8 cellular contexts compared by ENCODE assay signal in the genomic region with DNA sequence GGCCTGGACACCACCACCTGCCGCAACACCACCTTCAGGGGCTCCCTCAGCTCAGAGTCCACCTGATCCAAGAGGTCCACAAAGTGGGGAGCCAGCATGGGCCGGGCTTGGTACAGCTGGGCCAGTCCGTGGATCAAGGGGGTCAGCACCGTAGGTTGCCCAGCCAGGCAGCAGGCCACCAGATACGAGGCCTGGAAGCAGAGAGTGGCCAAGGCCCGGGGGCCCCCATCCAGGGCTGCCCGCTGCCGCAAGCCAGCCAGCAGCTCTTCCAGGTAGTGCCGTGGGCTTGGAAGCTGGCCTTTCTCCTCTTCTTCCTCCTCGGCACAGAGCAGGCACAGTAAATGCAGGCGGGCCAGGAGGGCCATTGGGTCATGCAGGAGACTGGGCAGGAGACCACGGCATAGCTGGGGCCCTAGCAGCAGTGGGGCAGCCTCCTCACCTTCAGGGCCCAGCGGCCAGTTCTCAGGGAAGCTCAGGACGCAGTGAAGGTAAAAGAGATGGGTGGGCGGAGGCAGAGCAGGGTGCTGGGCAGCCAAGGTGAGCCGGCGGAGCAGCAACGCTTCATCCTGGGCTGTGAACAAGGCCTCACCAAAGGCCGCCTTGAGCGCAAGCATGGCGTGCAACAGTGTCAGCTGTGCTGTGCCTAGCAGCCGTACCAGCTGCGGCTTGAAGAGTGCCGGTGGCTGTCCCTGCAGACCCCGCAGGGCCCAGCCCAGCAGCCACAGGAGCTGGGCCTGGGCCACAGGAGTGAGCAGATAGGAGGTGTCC. TPM values are rescaled to one million over a fixed set of nuclear protein-coding genes. Genes with fewer than 3 reads are reported as not detected.
DNase-seq lines count a peak whose midpoint lies in the region; ATAC-seq, FAIRE-seq and TF ChIP-seq lines count a peak whose summit lies in the region.

No MANE protein-coding gene starts in this region.

- TF ChIP-seq RAD21 in HepG2 (CRISPR knock-in tag; IDR thresholded peaks at IDR 0.05), result no peak

- H3K4me2 ChIP-seq in HepG2 (ENCODE audit: low read depth, low read length), result peak overlapping the region; percentile 95

- H3K4me3 Mint-ChIP-seq in activated naive CD8-positive, alpha-beta T cell treated with anti-CD3 and anti-CD28 coated beads, Interleukin-2, amount 10 ng/mL, durations not matched to agents 7 days and 5 days, result peak overlapping the region; percentile 89

- POLR2A ChIA-PET in activated naive CD8-positive, alpha-beta T cell treated with anti-CD3 and anti-CD28 coated beads, Interleukin-2, amount 10 ng/mL, durations not matched to agents 7 days and 5 days (lab: Charles Lee), result interaction anchor here (0.5 to 2.6 kb wide), 16 partner anchors 8 to 224 kb away, joined by 3 to 19 read pairs (median 5); a partner anchor contains a TSS
- POLR2A ChIA-PET in HepG2 (lab: Yijun Ruan, JAX), result interaction anchor here (0.6 to 3.4 kb wide), 6 partner anchors 8 to 80 kb away, joined by 3 to 13 read pairs (median 8); a partner anchor contains a TSS

- intact Hi-C loops in HepG2 (cut with micrococcal nuclease; ENCODE audit: unreplicated experiment), result no loop called here
- intact Hi-C loops in tibial artery (cut with DNase I; ENCODE audit: low total_unique reads), result loop anchor here (5.0 kb wide), 1 partner anchor 62 kb away; no protein-coding TSS in a partner anchor

- H3K9ac ChIP-seq in HepG2 (ENCODE audit: insufficient read depth, low read depth, low read length), result no peak overlapping the region

- no peak for FAIRE-seq in HepG2 (lab: Jason Lieb, UNC)
- no peak for FAIRE-seq in small intestine (lab: Jason Lieb, UNC)

- no peaks in the 10 kb centered on the region for H3K36me3 ChIP-seq in HepG2 (replicated peaks in 1 of 2; ENCODE audit: control insufficient read depth in 1 of 2, insufficient read depth in 2 of 2, low read length in 2 of 2)
- peaks cover 9 to 42% (median 20%) of the 10 kb centered on the region in 3 donors for H3K36me3 ChIP-seq in tibial artery
- peaks cover 0 to 4% of the 10 kb centered on the region in 2 donors for H3K36me3 ChIP-seq in small intestine (ENCODE audit: control insufficient read depth in 2 of 2, insufficient read depth in 2 of 2, low read length in 2 of 2)

- in situ Hi-C loops in HepG2 (cut with HindIII; ENCODE audit: extremely low pct_ligation_motif_present, low pct_unique_long_range_greater_than_20kb), result no loop called here

- no peak for TF ChIP-seq EP300 in HepG2 (IDR thresholded peaks at IDR 0.05; ENCODE audit: low read depth in 2 of 2, low read length in 2 of 2)
- TF ChIP-seq EP300 in HepG2 (CRISPR knock-in tag; IDR thresholded peaks at IDR 0.05; ENCODE audit: borderline replicate concordance), result no peak

- ATAC-seq in activated naive CD8-positive, alpha-beta T cell treated with anti-CD3 and anti-CD28 coated beads, Interleukin-2, amount 10 ng/mL, durations not matched to agents 7 days and 5 days (ENCODE audit: low read depth), result no peak
- no peak for ATAC-seq in HepG2
- ATAC-seq in HG03442 (IDR thresholded peaks at IDR 0.05; ENCODE audit: unreplicated experiment), result no peak

- BruUV-seq in HepG2 (replicated peaks; lab: Mats Ljungman, UMichigan), result no TSS peak

- WGBS in HepG2 (ENCODE audit: low lambda C conversion rate), result 97% methylated on average over 14 of the region's 25 CpGs
- WGBS in small intestine, 3 donors, result 89 to 95% (median 95%) methylated on average over 17 to 25 of the region's 25 CpGs

- peaks cover 3% of the 10 kb centered on the region for H3K36me3 Mint-ChIP-seq in activated naive CD8-positive, alpha-beta T cell treated with anti-CD3 and anti-CD28 coated beads, Interleukin-2, amount 10 ng/mL, durations not matched to agents 7 days and 5 days

- H3K27me3 ChIP-seq in HepG2 (ENCODE audit: control insufficient read depth in 1 of 2, insufficient read depth in 2 of 2, low read length in 2 of 2) (peaks cover 1 to 21% of the 10 kb centered on the region in 2 experiments; a peak in 4 of 5 replicates), tibial artery (no peaks in the 10 kb centered on the region), small intestine (ENCODE audit: control insufficient read depth in 2 of 2, insufficient read depth in 2 of 2, low read length in 2 of 2) (no peaks in the 10 kb centered on the region)

- H3K9me3 Mint-ChIP-seq in activated naive CD8-positive, alpha-beta T cell treated with anti-CD3 and anti-CD28 coated beads, Interleukin-2, amount 10 ng/mL, durations not matched to agents 7 days and 5 days, result no peaks in the 10 kb centered on the region

- H3K79me2 ChIP-seq in HepG2 (ENCODE audit: insufficient read depth, low read length), result no peaks in the 10 kb centered on the region

- TF ChIP-seq CTCF in HepG2 (CRISPR knock-in tag; IDR thresholded peaks at IDR 0.05) (no peak), tibial artery (IDR thresholded peaks at IDR 0.05) (no peak)

- H3K4me3 ChIP-seq in HepG2 (replicated peaks in 1 of 3; ENCODE audit: insufficient read depth in 1 of 3, low read depth in 2 of 3, low read length in 3 of 3) (peak overlapping the region in 2 of 3 experiments; percentile 62 to 92; a peak in 3 of 6 replicates), tibial artery (peak overlapping the region; percentile 72 to 90), small intestine (ENCODE audit: low read depth in 1 of 2, low read length in 2 of 2) (peak overlapping the region in 1 of 2 donors; percentile 78)

- H3K27ac ChIP-seq in HepG2 (ENCODE audit: extremely low read length, insufficient read depth, low read length), result no peak overlapping the region
- peak overlapping the region in 1 of 2 donors; percentile 73 for H3K27ac ChIP-seq in tibial artery
- H3K27ac ChIP-seq in small intestine (ENCODE audit: low read depth in 1 of 2, low read length in 1 of 2), result no peak overlapping the region

- H2AFZ ChIP-seq in HepG2 (ENCODE audit: low read length), result no peak overlapping the region

- H3K27ac Mint-ChIP-seq in activated naive CD8-positive, alpha-beta T cell treated with anti-CD3 and anti-CD28 coated beads, Interleukin-2, amount 10 ng/mL, durations not matched to agents 7 days and 5 days, result no peak overlapping the region

- CTCF ChIA-PET in HepG2 (lab: Yijun Ruan, JAX; ENCODE audit: low intra/inter-chr PET ratio, low total read pairs), result interaction anchor here (0.7 to 4.7 kb wide), 7 partner anchors 9 to 209 kb away, joined by 3 to 56 read pairs (median 5); a partner anchor contains a TSS

- peaks cover 37% of the 10 kb centered on the region for H3K4me1 ChIP-seq in HepG2 (ENCODE audit: insufficient read depth, low read length)
- H3K4me1 ChIP-seq in tibial artery, result peaks cover 0 to 32% (median 19%) of the 10 kb centered on the region in 4 donors
- peaks cover 3 to 4% of the 10 kb centered on the region in 2 donors for H3K4me1 ChIP-seq in small intestine (ENCODE audit: control insufficient read depth in 2 of 2, insufficient read depth in 1 of 2, low read depth in 1 of 2, low read length in 1 of 2)

- no peaks in the 10 kb centered on the region for H4K20me1 ChIP-seq in HepG2 (ENCODE audit: insufficient read depth, low read length)

- DNase-seq in activated CD8-positive, alpha-beta memory T cell treated with anti-CD3 and anti-CD28 coated beads for 24 hours, result peak; percentile 52
- DNase-seq in activated CD8-positive, alpha-beta memory T cell treated with anti-CD3 and anti-CD28 coated beads, Interleukin-2, amount 50 U/mL, for 4 hours, result no peak
- DNase-seq in activated naive CD8-positive, alpha-beta T cell treated with anti-CD3 and anti-CD28 coated beads, Interleukin-2, amount 10 ng/mL, durations not matched to agents 7 days and 5 days, result no peak
- DNase-seq in HepG2 (ENCODE audit: low spot score) (no peak), tibial artery (peak in 1 of 2 donors; percentile 63), NCI-H2227 treated with DMSO at 0.1 percent for 48 hours (lab: John Stamatoyannopoulos, UW) (no peak), small intestine (no peak)

- TF ChIP-seq POLR2A in HepG2 (IDR thresholded peaks at IDR 0.05; ENCODE audit: insufficient read depth in 1 of 2, low read depth in 2 of 2, low read length in 2 of 2), result no peak

- no peaks in the 10 kb centered on the region for H3K27me3 Mint-ChIP-seq in activated naive CD8-positive, alpha-beta T cell treated with anti-CD3 and anti-CD28 coated beads, Interleukin-2, amount 10 ng/mL, durations not matched to agents 7 days and 5 days

- peaks cover 12% of the 10 kb centered on the region for H3K4me1 Mint-ChIP-seq in activated naive CD8-positive, alpha-beta T cell treated with anti-CD3 and anti-CD28 coated beads, Interleukin-2, amount 10 ng/mL, durations not matched to agents 7 days and 5 days

- H3K9me3 ChIP-seq in HepG2 (ENCODE audit: low read length) (no peaks in the 10 kb centered on the region), tibial artery (no peaks in the 10 kb centered on the region), small intestine (ENCODE audit: control insufficient read depth, low read depth) (no peaks in the 10 kb centered on the region)

RNA-seq across cellular contexts. Expression of a gene that starts 1.7 kb away (rescaled TPM):
- total RNA-seq in activated naive CD8-positive, alpha-beta T cell treated with anti-CD3 and anti-CD28 coated beads, Interleukin-2, amount 10 ng/mL, durations not matched to agents 7 days and 5 days, result 10 to 100 TPM; 27.9 to 29.0 TPM
- 3.8 and 4.4 TPM in 2 replicates for total RNA-seq in HepG2 (2016; rRNA removed; fragmentation: Illumina TruSeq; extraction: Trizol)
- 0.44 and 0.61 TPM in 2 replicates for total RNA-seq in HepG2 (2016; cell fraction: cytosol; rRNA removed; fragmentation: Illumina TruSeq; extraction: Trizol; ENCODE audit: low read depth)
- total RNA-seq in HepG2 (2016; cell fraction: insoluble cytoplasmic fraction; rRNA removed; fragmentation: Illumina TruSeq; extraction: Trizol), result 2.9 and 4.5 TPM in 2 replicates
- 2.0 and 2.1 TPM in 2 replicates for total RNA-seq in HepG2 (2016; cell fraction: membrane; rRNA removed; fragmentation: Illumina TruSeq; extraction: Trizol)
- 2.9 and 3.7 TPM in 2 replicates for total RNA-seq in HepG2 (2016; cell fraction: nucleus; rRNA removed; fragmentation: Illumina TruSeq; extraction: Trizol)
- polyA plus RNA-seq in HepG2 (2011; rRNA removed), result 1.7 and 2.8 TPM in 2 replicates
- 1.6 and 2.5 TPM in 2 replicates for polyA plus RNA-seq in HepG2 (2011; cell fraction: cytosol; rRNA removed)
- polyA plus RNA-seq in HepG2 (2011; cell fraction: nucleus; rRNA removed), result 6.0 and 6.2 TPM in 2 replicates
- 1.2 and 2.4 TPM in 2 replicates for polyA plus RNA-seq in HepG2 (2012)
- polyA plus RNA-seq in HepG2 (2016; cell fraction: cytosol; fragmentation: Illumina TruSeq; extraction: Trizol; ENCODE audit: low read depth), result 0.25 and 0.27 TPM in 2 replicates
- 2.6 and 2.7 TPM in 2 replicates for polyA plus RNA-seq in HepG2 (2016; cell fraction: insoluble cytoplasmic fraction; fragmentation: Illumina TruSeq; extraction: Trizol; ENCODE audit: low read depth)
- polyA plus RNA-seq in HepG2 (2016; cell fraction: membrane; fragmentation: Illumina TruSeq; extraction: Trizol; ENCODE audit: low read depth), result 0.78 and 0.94 TPM in 2 replicates
- polyA plus RNA-seq in HepG2 (2016; cell fraction: nucleus; fragmentation: Illumina TruSeq; extraction: Trizol; ENCODE audit: insufficient read depth, low read depth), result 4.3 and 4.6 TPM in 2 replicates
- 9.8 and 22.8 TPM in 2 replicates for polyA minus RNA-seq in HepG2 (2011; rRNA and poly(A)+ RNA removed; ENCODE audit: low replicate concordance)
- 3.4 and 4.2 TPM in 2 replicates for polyA minus RNA-seq in HepG2 (2011; cell fraction: cytosol; rRNA and poly(A)+ RNA removed)
- 4.9 and 5.1 TPM in 2 replicates for polyA minus RNA-seq in HepG2 (2011; cell fraction: nucleus; rRNA and poly(A)+ RNA removed)
- 1 to 10 TPM; 6.9 to 9.5 (median 8.6) TPM for polyA plus RNA-seq in small intestine

RNA-seq across cellular contexts. Expression of a gene that starts 7.8 kb away (rescaled TPM):
- total RNA-seq in activated naive CD8-positive, alpha-beta T cell treated with anti-CD3 and anti-CD28 coated beads, Interleukin-2, amount 10 ng/mL, durations not matched to agents 7 days and 5 days, result under 1 TPM; 0.14 to 0.17 TPM
- total RNA-seq in HepG2 (2016; rRNA removed; fragmentation: Illumina TruSeq; extraction: Trizol), result not detected in 2 replicates
- total RNA-seq in HepG2 (2016; cell fraction: cytosol; rRNA removed; fragmentation: Illumina TruSeq; extraction: Trizol; ENCODE audit: low read depth), result not detected in 2 replicates
- not detected in 2 replicates for total RNA-seq in HepG2 (2016; cell fraction: insoluble cytoplasmic fraction; rRNA removed; fragmentation: Illumina TruSeq; extraction: Trizol)
- not detected in 2 replicates for total RNA-seq in HepG2 (2016; cell fraction: membrane; rRNA removed; fragmentation: Illumina TruSeq; extraction: Trizol)
- total RNA-seq in HepG2 (2016; cell fraction: nucleus; rRNA removed; fragmentation: Illumina TruSeq; extraction: Trizol), result not detected in 2 replicates
- polyA plus RNA-seq in HepG2 (2011; rRNA removed) (0.01 and 0.04 TPM in 2 replicates), small intestine (10 to 100 TPM; 11.9 to 23.9 (median 16.2) TPM)
- not detected in 2 replicates for polyA plus RNA-seq in HepG2 (2011; cell fraction: cytosol; rRNA removed)
- 0.03 TPM in 1 of 2 replicates, not detected in the other for polyA plus RNA-seq in HepG2 (2011; cell fraction: nucleus; rRNA removed)
- polyA plus RNA-seq in HepG2 (2012), result not detected in 2 replicates
- polyA plus RNA-seq in HepG2 (2016; cell fraction: cytosol; fragmentation: Illumina TruSeq; extraction: Trizol; ENCODE audit: low read depth), result not detected in 2 replicates
- not detected in 2 replicates for polyA plus RNA-seq in HepG2 (2016; cell fraction: insoluble cytoplasmic fraction; fragmentation: Illumina TruSeq; extraction: Trizol; ENCODE audit: low read depth)
- not detected in 2 replicates for polyA plus RNA-seq in HepG2 (2016; cell fraction: membrane; fragmentation: Illumina TruSeq; extraction: Trizol; ENCODE audit: low read depth)
- polyA plus RNA-seq in HepG2 (2016; cell fraction: nucleus; fragmentation: Illumina TruSeq; extraction: Trizol; ENCODE audit: insufficient read depth, low read depth), result not detected in 2 replicates
- polyA minus RNA-seq in HepG2 (2011; rRNA and poly(A)+ RNA removed; ENCODE audit: low replicate concordance), result not detected in 2 replicates
- not detected in 2 replicates for polyA minus RNA-seq in HepG2 (2011; cell fraction: cytosol; rRNA and poly(A)+ RNA removed)
- not detected in 2 replicates for polyA minus RNA-seq in HepG2 (2011; cell fraction: nucleus; rRNA and poly(A)+ RNA removed)

RNA-seq across cellular contexts. Expression of a gene that starts 54.7 kb away (rescaled TPM):
- total RNA-seq in activated naive CD8-positive, alpha-beta T cell treated with anti-CD3 and anti-CD28 coated beads, Interleukin-2, amount 10 ng/mL, durations not matched to agents 7 days and 5 days, result 1 to 10 TPM; 2.6 to 3.6 TPM
- 0.09 TPM in 1 of 2 replicates, not detected in the other for total RNA-seq in HepG2 (2016; rRNA removed; fragmentation: Illumina TruSeq; extraction: Trizol)
- total RNA-seq in HepG2 (2016; cell fraction: cytosol; rRNA removed; fragmentation: Illumina TruSeq; extraction: Trizol; ENCODE audit: low read depth), result not detected in 2 replicates
- total RNA-seq in HepG2 (2016; cell fraction: insoluble cytoplasmic fraction; rRNA removed; fragmentation: Illumina TruSeq; extraction: Trizol), result 0.17 TPM in 1 of 2 replicates, not detected in the other
- not detected in 2 replicates for total RNA-seq in HepG2 (2016; cell fraction: membrane; rRNA removed; fragmentation: Illumina TruSeq; extraction: Trizol)
- total RNA-seq in HepG2 (2016; cell fraction: nucleus; rRNA removed; fragmentation: Illumina TruSeq; extraction: Trizol), result 0.16 TPM in 1 of 2 replicates, not detected in the other
- polyA plus RNA-seq in HepG2 (2011; rRNA removed) (0.29 and 0.34 TPM in 2 replicates), small intestine (1 to 10 TPM in 2 of 3 donors, under 1 TPM in 1; 0.54 to 2.1 (median 1.6) TPM)
- 0.08 and 0.30 TPM in 2 replicates for polyA plus RNA-seq in HepG2 (2011; cell fraction: cytosol; rRNA removed)
- polyA plus RNA-seq in HepG2 (2011; cell fraction: nucleus; rRNA removed), result 4.2 and 5.7 TPM in 2 replicates
- 0.19 and 0.35 TPM in 2 replicates for polyA plus RNA-seq in HepG2 (2012)
- polyA plus RNA-seq in HepG2 (2016; cell fraction: cytosol; fragmentation: Illumina TruSeq; extraction: Trizol; ENCODE audit: low read depth), result 0.17 TPM in 1 of 2 replicates, not detected in the other
- polyA plus RNA-seq in HepG2 (2016; cell fraction: insoluble cytoplasmic fraction; fragmentation: Illumina TruSeq; extraction: Trizol; ENCODE audit: low read depth), result 0.19 TPM in 1 of 2 replicates, not detected in the other
- polyA plus RNA-seq in HepG2 (2016; cell fraction: membrane; fragmentation: Illumina TruSeq; extraction: Trizol; ENCODE audit: low read depth), result 0.08 and 0.22 TPM in 2 replicates
- polyA plus RNA-seq in HepG2 (2016; cell fraction: nucleus; fragmentation: Illumina TruSeq; extraction: Trizol; ENCODE audit: insufficient read depth, low read depth), result 0.52 and 0.55 TPM in 2 replicates
- polyA minus RNA-seq in HepG2 (2011; rRNA and poly(A)+ RNA removed; ENCODE audit: low replicate concordance), result 0.30 and 0.86 TPM in 2 replicates
- polyA minus RNA-seq in HepG2 (2011; cell fraction: cytosol; rRNA and poly(A)+ RNA removed), result not detected in 2 replicates
- polyA minus RNA-seq in HepG2 (2011; cell fraction: nucleus; rRNA and poly(A)+ RNA removed), result 0.75 and 1.4 TPM in 2 replicates

RNA-seq across cellular contexts. Expression of a gene that starts 58.5 kb away (rescaled TPM):
- 10 to 100 TPM; 74.8 to 84.2 TPM for total RNA-seq in activated naive CD8-positive, alpha-beta T cell treated with anti-CD3 and anti-CD28 coated beads, Interleukin-2, amount 10 ng/mL, durations not matched to agents 7 days and 5 days
- total RNA-seq in HepG2 (2016; rRNA removed; fragmentation: Illumina TruSeq; extraction: Trizol), result 50.9 and 65.1 TPM in 2 replicates
- total RNA-seq in HepG2 (2016; cell fraction: cytosol; rRNA removed; fragmentation: Illumina TruSeq; extraction: Trizol; ENCODE audit: low read depth), result 57.6 and 60.3 TPM in 2 replicates
- 55.2 and 76.7 TPM in 2 replicates for total RNA-seq in HepG2 (2016; cell fraction: insoluble cytoplasmic fraction; rRNA removed; fragmentation: Illumina TruSeq; extraction: Trizol)
- 36.0 and 40.9 TPM in 2 replicates for total RNA-seq in HepG2 (2016; cell fraction: membrane; rRNA removed; fragmentation: Illumina TruSeq; extraction: Trizol)
- total RNA-seq in HepG2 (2016; cell fraction: nucleus; rRNA removed; fragmentation: Illumina TruSeq; extraction: Trizol), result 18.2 and 19.2 TPM in 2 replicates
- polyA plus RNA-seq in HepG2 (2011; rRNA removed) (24.6 and 27.4 TPM in 2 replicates), small intestine (10 to 100 TPM; 50.1 to 65.1 (median 50.3) TPM)
- 34.9 and 55.1 TPM in 2 replicates for polyA plus RNA-seq in HepG2 (2011; cell fraction: cytosol; rRNA removed)
- 41.5 and 44.0 TPM in 2 replicates for polyA plus RNA-seq in HepG2 (2011; cell fraction: nucleus; rRNA removed)
- 16.9 and 19.3 TPM in 2 replicates for polyA plus RNA-seq in HepG2 (2012)
- 53.8 and 60.7 TPM in 2 replicates for polyA plus RNA-seq in HepG2 (2016; cell fraction: cytosol; fragmentation: Illumina TruSeq; extraction: Trizol; ENCODE audit: low read depth)
- polyA plus RNA-seq in HepG2 (2016; cell fraction: insoluble cytoplasmic fraction; fragmentation: Illumina TruSeq; extraction: Trizol; ENCODE audit: low read depth), result 53.3 and 62.7 TPM in 2 replicates
- polyA plus RNA-seq in HepG2 (2016; cell fraction: membrane; fragmentation: Illumina TruSeq; extraction: Trizol; ENCODE audit: low read depth), result 27.7 and 34.7 TPM in 2 replicates
- 35.1 and 36.6 TPM in 2 replicates for polyA plus RNA-seq in HepG2 (2016; cell fraction: nucleus; fragmentation: Illumina TruSeq; extraction: Trizol; ENCODE audit: insufficient read depth, low read depth)
- polyA minus RNA-seq in HepG2 (2011; rRNA and poly(A)+ RNA removed; ENCODE audit: low replicate concordance), result 9.1 and 31.0 TPM in 2 replicates
- 11.3 and 11.4 TPM in 2 replicates for polyA minus RNA-seq in HepG2 (2011; cell fraction: cytosol; rRNA and poly(A)+ RNA removed)
- polyA minus RNA-seq in HepG2 (2011; cell fraction: nucleus; rRNA and poly(A)+ RNA removed), result 12.7 and 15.0 TPM in 2 replicates
